8 cellular contexts compared by ENCODE assay signal in genomic region chr11:76629853-76630599, GRCh38. TPM values are rescaled to one million over a fixed set of nuclear protein-coding genes. Genes with fewer than 3 reads are reported as not detected.
DNase-seq lines count a peak whose midpoint lies in the region; ATAC-seq and TF ChIP-seq lines count a peak whose summit lies in the region.

No MANE protein-coding gene starts in this region.

- H3K27me3 ChIP-seq in testis (no peaks in the 10 kb centered on the region), WERI-Rb-1 (ENCODE audit: insufficient read depth, low read depth, severe bottlenecking) (no peaks in the 10 kb centered on the region)

- H3K27ac ChIP-seq in testis (peak overlapping the region; percentile 26 to 70), WERI-Rb-1 (no peak overlapping the region)

- H3K4me3 ChIP-seq in testis (no peak overlapping the region), WERI-Rb-1 (ENCODE audit: low read depth, low read length) (no peak overlapping the region)

- peaks cover 13% of the 10 kb centered on the region for H3K4me1 ChIP-seq in testis

- DNase-seq in SIG-M5 treated with dmso at 0.1 percent for 504 hours (lab: John Stamatoyannopoulos, UW; ENCODE audit: unreplicated experiment) (peak; percentile 38), SIG-M5 (lab: John Stamatoyannopoulos, UW) (no peak), left kidney (ENCODE audit: low read depth, low spot score) (peak; percentile 49), testis (peak; percentile 71), GM10266 (ENCODE audit: extremely low spot score) (no peak), WERI-Rb-1 (no peak), RKO (ENCODE audit: low spot score) (no peak)
- peak; percentile 49 for DNase-seq in activated naive CD8-positive, alpha-beta T cell treated with anti-CD3 and anti-CD28 coated beads, Interleukin-2, amount 50 U/mL, for 24 hours

- H3K36me3 ChIP-seq in testis (ENCODE audit: low read depth, missing control alignments), result no peaks in the 10 kb centered on the region
- H3K36me3 ChIP-seq in WERI-Rb-1, result no peaks in the 10 kb centered on the region

- 26 to 39% methylated on average over 11 of the region's 11 CpGs for WGBS in testis, 2 donors

- H3K9me3 ChIP-seq in testis (no peaks in the 10 kb centered on the region), WERI-Rb-1 (ENCODE audit: severe bottlenecking) (no peaks in the 10 kb centered on the region)

- no peak for TF ChIP-seq POLR2A in testis (IDR thresholded peaks at IDR 0.05)

- H3K4me1 Mint-ChIP-seq in activated naive CD8-positive, alpha-beta T cell treated with anti-CD3 and anti-CD28 coated beads, Interleukin-2, amount 50 U/mL, for 24 hours, result peaks cover 72% of the 10 kb centered on the region

- H3K9me3 Mint-ChIP-seq in activated naive CD8-positive, alpha-beta T cell treated with anti-CD3 and anti-CD28 coated beads, Interleukin-2, amount 50 U/mL, for 24 hours, result peaks cover 18% of the 10 kb centered on the region

- peak overlapping the region; percentile 89 for H3K27ac Mint-ChIP-seq in activated naive CD8-positive, alpha-beta T cell treated with anti-CD3 and anti-CD28 coated beads, Interleukin-2, amount 50 U/mL, for 24 hours

- ATAC-seq in activated naive CD8-positive, alpha-beta T cell treated with anti-CD3 and anti-CD28 coated beads, Interleukin-2, amount 50 U/mL, for 24 hours, result peak; percentile 7

- TF ChIP-seq CTCF in testis (IDR thresholded peaks at IDR 0.05), result no peak
- no peak for TF ChIP-seq CTCF in GM10266 (IDR thresholded peaks at IDR 0.05; ENCODE audit: control insufficient read depth, insufficient read depth, low read depth, missing control alignments)
- no peak for TF ChIP-seq CTCF in WERI-Rb-1 (IDR thresholded peaks at IDR 0.05; ENCODE audit: low read depth, low read length)

- peak overlapping the region; percentile 68 for H3K4me3 Mint-ChIP-seq in activated naive CD8-positive, alpha-beta T cell treated with anti-CD3 and anti-CD28 coated beads, Interleukin-2, amount 50 U/mL, for 24 hours

- intact Hi-C loops in testis (cut with DNase I; ENCODE audit: low total_unique reads), result no loop called here

- H3K27me3 Mint-ChIP-seq in activated naive CD8-positive, alpha-beta T cell treated with anti-CD3 and anti-CD28 coated beads, Interleukin-2, amount 50 U/mL, for 24 hours, result peaks cover 10% of the 10 kb centered on the region

- peaks cover 17% of the 10 kb centered on the region for H3K36me3 Mint-ChIP-seq in activated naive CD8-positive, alpha-beta T cell treated with anti-CD3 and anti-CD28 coated beads, Interleukin-2, amount 50 U/mL, for 24 hours (ENCODE audit: low read depth)

RNA-seq across cellular contexts. Expression of gene LRRC32, which starts 40.5 kb away (rescaled TPM):
- 1 to 10 TPM; 6.5 to 9.1 TPM for total RNA-seq in testis
- 20.5 TPM for polyA plus RNA-seq in testis (ENCODE audit: insufficient read depth, low read depth, low replicate concordance)

Comparison
In these comparisons a context has a peak if more than half of its experiments do, and no peak if none do; other contexts are left out.
1. DNase-seq: peak in SIG-M5 treated with dmso at 0.1 percent for 504 hours (single experiment), activated naive CD8-positive, alpha-beta T cell treated with anti-CD3 and anti-CD28 coated beads, Interleukin-2, amount 50 U/mL, for 24 hours (single experiment), left kidney (single experiment) and testis (single experiment); none in SIG-M5 (single experiment), GM10266 (single experiment), WERI-Rb-1 (single experiment) and RKO (single experiment).